ENCODE assay signal across 1 cellular context in genomic region chr16:27326738-27327585, GRCh38.
A peak's percentile ranks its signal among the peaks of the same experiment; 100 is the strongest.
TF ChIP-seq lines count a peak whose summit lies in the region.

No MANE protein-coding gene starts in this region.

TF ChIP-seq in H1, 55 proteins besides CTCF, POLR2A, EP300 and RAD21 (continued from another document):
- TF ChIP-seq SAP30 (IDR thresholded peaks at IDR 0.05; ENCODE audit: insufficient read depth, insufficient replicate concordance, low read length) (no peak), E2F6 (IDR thresholded peaks at IDR 0.05) (no peak), SP2 (IDR thresholded peaks at IDR 0.05; ENCODE audit: low read length) (no peak), ASH2L (IDR thresholded peaks at IDR 0.05; ENCODE audit: low read length) (no peak), BRCA1 (IDR thresholded peaks at IDR 0.05; ENCODE audit: low read depth, low read length) (no peak), HDAC6 (IDR thresholded peaks at IDR 0.05; ENCODE audit: low read depth, low read length) (no peak), FOSL1 (IDR thresholded peaks at IDR 0.05; ENCODE audit: insufficient read depth, low read depth, low read length) (no peak), SP1 (IDR thresholded peaks at IDR 0.05; ENCODE audit: low read depth, low read length) (peak; percentile 72; the same call in 1 of the 2 replicates), GABPA (IDR thresholded peaks at IDR 0.05; ENCODE audit: borderline replicate concordance, insufficient read depth, low read length) (no peak), ATF2 (IDR thresholded peaks at IDR 0.05; ENCODE audit: low read length) (no peak), SIX5 (IDR thresholded peaks at IDR 0.05; ENCODE audit: low read depth, low read length) (no peak), CHD7 (IDR thresholded peaks at IDR 0.05; ENCODE audit: insufficient replicate concordance, low read length) (no peak), KDM5A (IDR thresholded peaks at IDR 0.05; ENCODE audit: low read length) (no peak), ATF3 (IDR thresholded peaks at IDR 0.05; ENCODE audit: insufficient read depth, low read depth, low read length) (no peak), SIN3A (conservative IDR thresholded peaks at IDR 0.05 in 1 of 2, IDR thresholded peaks at IDR 0.05 in 1 of 2; ENCODE audit: low read depth in 1 of 2, low read length in 2 of 2) (peak in 1 of 2 experiments; percentile 82; a peak in 1 of 4 replicates), NRF1 (IDR thresholded peaks at IDR 0.05; ENCODE audit: low read depth, low read length) (no peak), KDM4A (IDR thresholded peaks at IDR 0.05; ENCODE audit: low read depth, low read length, severe bottlenecking) (no peak), RXRA (IDR thresholded peaks at IDR 0.05; ENCODE audit: insufficient read depth, low read depth, low read length) (no peak), TEAD4 (IDR thresholded peaks at IDR 0.05; ENCODE audit: low read depth, low read length) (no peak), YY1 (IDR thresholded peaks at IDR 0.05; ENCODE audit: low read depth, low read length) (no peak), HDAC2 (IDR thresholded peaks at IDR 0.05; ENCODE audit: borderline replicate concordance in 1 of 2, low read depth in 2 of 2, low read length in 2 of 2) (peak in 1 of 2 experiments; percentile 20; a peak in 1 of 4 replicates), RBBP5 (IDR thresholded peaks at IDR 0.05; ENCODE audit: borderline replicate concordance, low read depth, low read length) (0 out of 2 replicates have a peak, but pooled peaks have one; percentile 39), POLR2AphosphoS5 (IDR thresholded peaks at IDR 0.05; ENCODE audit: low read depth, low read length) (no peak), USF2 (IDR thresholded peaks at IDR 0.05; ENCODE audit: low read length) (no peak), CREB1 (IDR thresholded peaks at IDR 0.05) (no peak), SP4 (IDR thresholded peaks at IDR 0.05; ENCODE audit: low read length) (no peak), ZNF274 (IDR thresholded peaks at IDR 0.05; ENCODE audit: borderline replicate concordance, extremely low read depth, low read length) (no peak), NANOG (IDR thresholded peaks at IDR 0.05; ENCODE audit: insufficient read depth, low read depth, low read length, poor library complexity, severe bottlenecking) (peak; percentile 37), CEBPB (IDR thresholded peaks at IDR 0.05; ENCODE audit: low read depth, low read length) (peak; percentile 90), CBX8 (IDR thresholded peaks at IDR 0.05; ENCODE audit: borderline replicate concordance, low read depth, low read length) (no peak), SIRT6 (IDR thresholded peaks at IDR 0.05; ENCODE audit: low read length) (no peak), TCF12 (IDR thresholded peaks at IDR 0.05; ENCODE audit: low read depth, low read length) (peak; percentile 88), JUN (IDR thresholded peaks at IDR 0.05; ENCODE audit: low read depth, low read length) (no peak), PHF8 (conservative IDR thresholded peaks at IDR 0.05; ENCODE audit: low read depth, low read length) (no peak), EGR1 (IDR thresholded peaks at IDR 0.05; ENCODE audit: borderline replicate concordance, low read depth, low read length) (no peak), CHD2 (IDR thresholded peaks at IDR 0.05; ENCODE audit: low read length) (no peak), RNF2 (IDR thresholded peaks at IDR 0.05; ENCODE audit: borderline replicate concordance, low read depth, low read length, missing control alignments, poor library complexity, severe bottlenecking) (no peak), GTF2F1 (IDR thresholded peaks at IDR 0.05; ENCODE audit: borderline replicate concordance, low read depth, low read length) (no peak), BCL11A (IDR thresholded peaks at IDR 0.05; ENCODE audit: low read depth in 2 of 2, low read length in 2 of 2) (no peak), JUND (IDR thresholded peaks at IDR 0.05; ENCODE audit: low read length) (no peak), TBP (IDR thresholded peaks at IDR 0.05; ENCODE audit: low read depth, low read length) (no peak), CBX5 (IDR thresholded peaks at IDR 0.05; ENCODE audit: low read depth, low read length) (no peak), TAF7 (optimal IDR thresholded peaks at IDR 0.05; ENCODE audit: borderline replicate concordance, low read depth, low read length) (no peak), BACH1 (IDR thresholded peaks at IDR 0.05; ENCODE audit: low read length) (no peak), TAF1 (IDR thresholded peaks at IDR 0.05; ENCODE audit: low read depth, low read length) (no peak), SRF (IDR thresholded peaks at IDR 0.05; ENCODE audit: low read depth, low read length) (no peak), RFX5 (IDR thresholded peaks at IDR 0.05; ENCODE audit: borderline replicate concordance, low read depth, low read length) (no peak), CHD1 (IDR thresholded peaks at IDR 0.05; ENCODE audit: low read depth, low read length) (no peak), KDM1A (IDR thresholded peaks at IDR 0.05; ENCODE audit: borderline replicate concordance, low read length) (no peak), SUZ12 (IDR thresholded peaks at IDR 0.05; ENCODE audit: low read length) (no peak), EZH2 (IDR thresholded peaks at IDR 0.05; ENCODE audit: low read depth, low read length, severe bottlenecking) (no peak), POU5F1 (IDR thresholded peaks at IDR 0.05; ENCODE audit: low read depth, low read length) (no peak)
- TF ChIP-seq, protein P1, sequence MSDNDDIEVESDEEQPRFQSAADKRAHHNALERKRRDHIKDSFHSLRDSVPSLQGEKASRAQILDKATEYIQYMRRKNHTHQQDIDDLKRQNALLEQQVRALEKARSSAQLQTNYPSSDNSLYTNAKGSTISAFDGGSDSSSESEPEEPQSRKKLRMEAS (IDR thresholded peaks at IDR 0.05) = peak; percentile 47; the same call in 1 of the 2 replicates
